8 cellular contexts compared by ENCODE assay signal in the genomic region with DNA sequence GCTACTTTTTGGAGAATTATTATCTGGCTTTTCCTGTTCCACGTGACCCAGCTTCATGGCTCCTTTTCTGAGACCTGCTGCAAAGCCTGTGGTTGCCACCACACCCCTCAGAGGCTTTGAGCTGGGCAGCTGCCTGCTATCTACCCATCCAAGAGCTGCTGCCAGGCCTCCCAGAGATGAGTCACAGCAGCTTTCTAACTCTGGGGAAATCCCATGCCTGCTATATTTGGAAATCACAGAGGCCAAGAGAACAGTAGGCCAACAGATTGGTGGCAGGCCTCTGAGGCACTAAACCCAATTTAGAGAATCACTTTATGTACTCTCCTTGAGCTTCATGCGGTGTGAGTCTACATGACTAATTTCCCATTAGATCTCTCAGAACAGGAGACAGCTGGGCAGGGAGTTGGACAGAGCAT. TPM values are rescaled to one million over a fixed set of nuclear protein-coding genes. Genes with fewer than 3 reads are reported as not detected.
DNase-seq lines count a peak whose midpoint lies in the region; ATAC-seq, FAIRE-seq and TF ChIP-seq lines count a peak whose summit lies in the region.

No MANE protein-coding gene starts in this region.

- H3K27me3 ChIP-seq in psoas muscle (ENCODE audit: insufficient read depth in 3 of 3, low read length in 2 of 3): no peaks in the 10 kb centered on the region

- H3K4me1 ChIP-seq in psoas muscle: peaks cover 24% of the 10 kb centered on the region

- ATAC-seq in GM18508 (IDR thresholded peaks at IDR 0.05; ENCODE audit: insufficient read depth, unreplicated experiment) (peak; percentile 98), HG02884 (IDR thresholded peaks at IDR 0.05; ENCODE audit: unreplicated experiment) (peak; percentile 96), psoas muscle (peak; percentile 98 to 100 (median 98))

- no peak overlapping the region for H3K4me3 ChIP-seq in psoas muscle

- peak; percentile 13 for DNase-seq in 8988T
- DNase-seq in NCI-H2196 (lab: John Stamatoyannopoulos, UW; ENCODE audit: unreplicated experiment): peak; percentile 82
- peak; percentile 63 for DNase-seq in activated CD8-positive, alpha-beta memory T cell treated with anti-CD3 and anti-CD28 coated beads, Interleukin-2, amount 50 U/mL, for 48 hours
- DNase-seq in globus pallidus (ENCODE audit: low spot score): peak; percentile 51
- DNase-seq in psoas muscle: peak; percentile 81 to 91
- DNase-seq in D721Med (ENCODE audit: insufficient read length, low spot score): no peak

- no peak for TF ChIP-seq CTCF in psoas muscle (IDR thresholded peaks at IDR 0.05)
- no peak for TF ChIP-seq CTCF in D721Med (IDR thresholded peaks at IDR 0.05; ENCODE audit: insufficient read depth, missing control alignments)

- 2 to 6% (median 5%) methylated on average over 2 of the region's 2 CpGs for WGBS in psoas muscle, 3 donors

- H3K36me3 ChIP-seq in psoas muscle (ENCODE audit: insufficient read depth in 1 of 2, low read depth in 1 of 2): no peaks in the 10 kb centered on the region

- FAIRE-seq in D721Med (lab: Jason Lieb, UNC): no peak

- intact Hi-C loops in psoas muscle (cut with DNase I): loop anchor here in 1 of 2 donors (5.0 kb wide), 1 partner anchor 38 kb away; no protein-coding TSS in a partner anchor

- peak overlapping the region; percentile 90 for H3K27ac ChIP-seq in psoas muscle

- H3K9me3 ChIP-seq in psoas muscle: no peaks in the 10 kb centered on the region

RNA-seq across cellular contexts. Expression of a gene that starts 35.2 kb away (rescaled TPM):
- 10 to 100 TPM in 1 of 4 donors, 1 to 10 TPM in 3; 3.9 to 13.0 (median 7.5) TPM for total RNA-seq in psoas muscle
- 1 to 10 TPM; 5.5 to 7.0 (median 6.1) TPM for polyA plus RNA-seq in psoas muscle
